22 cellular contexts compared by ENCODE assay signal in the genomic region with DNA sequence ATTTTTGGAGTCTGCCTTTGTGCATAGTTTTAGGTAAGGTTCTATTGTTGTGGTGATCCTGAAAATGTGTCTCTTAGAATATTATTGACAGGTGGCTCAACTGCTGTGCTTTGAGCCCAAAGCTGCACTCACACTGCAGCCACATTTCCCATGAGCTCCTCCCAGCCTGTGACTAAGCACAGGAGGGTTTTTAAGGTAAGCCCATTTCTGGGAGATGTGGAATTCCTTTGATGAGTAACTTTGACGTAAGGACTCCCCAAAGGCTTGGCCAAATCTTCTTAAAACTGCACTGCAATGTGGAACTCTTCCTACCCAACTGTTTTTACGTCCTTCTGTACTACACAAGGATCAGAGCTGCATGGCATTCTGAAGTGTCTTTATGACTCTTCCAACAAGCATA. TPM values are rescaled to one million over a fixed set of nuclear protein-coding genes. Genes with fewer than 3 reads are reported as not detected.
"Had no signal": no experiment of that assay in that cellular context is flagged by ENCODE, and none has a peak within 500 bp of the region (broad histone marks: within the 10 kb centered on the region; RNA-seq: fewer than 3 reads in every experiment).

No MANE protein-coding gene starts in this region.

- H3K4me3 ChIP-seq: esophagus muscularis mucosa, lower lobe of right lung, right lobe of liver, smooth muscle cell, transverse colon had no signal

- ATAC-seq: left colon; lower lobe of right lung; right lobe of liver; stimulated activated naive CD8-positive, alpha-beta T cell treated with anti-CD3 and anti-CD28 coated beads, Interleukin-15, Interleukin-2, amounts not matched to agents 100 U/mL and 50 U/mL, for 24 hours; T-helper 17 cell had no signal

- H3K4me1 ChIP-seq: esophagus muscularis mucosa, lower lobe of right lung, right lobe of liver, transverse colon had no signal

- DNase-seq: activated CD4-positive, alpha-beta T cell treated with anti-CD3 and anti-CD28 coated beads, Interleukin-2, amount 10 ng/mL, durations not matched to agents 24 days and 14 days; activated CD4-positive, CD25-positive, alpha-beta regulatory T cell; activated CD8-positive, alpha-beta memory T cell treated with anti-CD3 and anti-CD28 coated beads for 24 hours; activated gamma-delta T cell treated with Interleukin-2 at 50 U/mL for 16 hours; activated naive CD8-positive, alpha-beta T cell treated with anti-CD3 and anti-CD28 coated beads for 36 hours; amygdala; dermis blood vessel endothelial cell; endodermal cell; foreskin fibroblast; head of caudate nucleus; left colon; lower lobe of right lung; nephron progenitor cell; occipital lobe; right lobe of liver; stimulated activated naive CD8-positive, alpha-beta T cell treated with anti-CD3 and anti-CD28 coated beads, Interleukin-15, Interleukin-2, amounts not matched to agents 100 U/mL and 50 U/mL, for 24 hours; T-helper 17 cell; transverse colon had no signal

- H3K27me3 ChIP-seq: esophagus muscularis mucosa, right lobe of liver, transverse colon had no signal

- H3K36me3 ChIP-seq: esophagus muscularis mucosa, lower lobe of right lung, right lobe of liver, transverse colon had no signal

- H3K4me2 ChIP-seq: smooth muscle cell had no signal

- H3K9me3 ChIP-seq: lower lobe of right lung, right lobe of liver, transverse colon had no signal

- H3K27ac ChIP-seq: esophagus muscularis mucosa, lower lobe of right lung, right lobe of liver, transverse colon had no signal

RNA-seq across cellular contexts. Expression of a gene that starts 20.0 kb away (rescaled TPM):
- total RNA-seq: activated CD4-positive, alpha-beta T cell treated with anti-CD3 and anti-CD28 coated beads, Interleukin-2, amount 10 ng/mL, durations not matched to agents 24 days and 14 days; activated naive CD8-positive, alpha-beta T cell treated with anti-CD3 and anti-CD28 coated beads for 36 hours; chondrocyte; endodermal cell; left colon; lower lobe of right lung; occipital lobe; progenitor cell of endocrine pancreas; right lobe of liver; T-helper 17 cell; transverse colon had no signal
- polyA plus RNA-seq: smooth muscle cell had no signal
